Comparison of ENCODE assay signal across 1 cellular context in the genomic region with DNA sequence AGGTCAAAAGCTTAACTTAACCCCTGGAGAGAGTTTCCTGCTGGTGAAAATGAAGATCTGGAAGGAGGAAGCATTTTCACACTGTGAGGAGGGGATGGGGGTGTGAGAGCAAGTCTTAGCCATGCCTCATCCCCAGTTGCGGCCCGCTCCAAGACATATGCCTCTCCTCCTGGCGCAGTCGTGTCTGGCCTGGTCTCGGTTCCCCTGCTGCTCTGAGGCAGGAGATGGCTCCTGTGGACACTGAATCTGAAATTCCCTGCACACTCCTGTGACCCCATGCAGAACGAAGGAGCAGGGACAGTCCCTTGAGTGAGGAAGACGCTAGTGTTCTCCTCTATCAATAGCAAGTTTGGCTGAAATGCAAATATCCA.
A peak's percentile ranks its signal among the peaks of the same experiment; 100 is the strongest.
TF ChIP-seq lines count a peak whose summit lies in the region.

No MANE protein-coding gene starts in this region.

TF ChIP-seq in HepG2, 621 proteins besides CTCF, POLR2A, EP300 and RAD21:
- TF ChIP-seq HOXA3 (CRISPR knock-in tag; IDR thresholded peaks at IDR 0.05) (no peak), ZNF782 (CRISPR knock-in tag; IDR thresholded peaks at IDR 0.05; ENCODE audit: borderline replicate concordance) (no peak), ZNF674 (CRISPR knock-in tag; IDR thresholded peaks at IDR 0.05; ENCODE audit: low read depth) (no peak), NFIB (CRISPR knock-in tag; IDR thresholded peaks at IDR 0.05; ENCODE audit: borderline replicate concordance) (no peak), TMF1 (CRISPR knock-in tag; IDR thresholded peaks at IDR 0.05; ENCODE audit: low read depth) (peak; percentile 64; the same call in 1 of the 2 replicates), NAIF1 (CRISPR knock-in tag; IDR thresholded peaks at IDR 0.05; ENCODE audit: borderline replicate concordance) (no peak), ZNF724P (CRISPR knock-in tag; IDR thresholded peaks at IDR 0.05; ENCODE audit: borderline replicate concordance) (no peak), JDP2 (CRISPR knock-in tag; IDR thresholded peaks at IDR 0.05; ENCODE audit: borderline replicate concordance) (no peak), ZNF878 (CRISPR knock-in tag; IDR thresholded peaks at IDR 0.05) (0 out of 2 replicates have a peak, but pooled peaks have one; percentile 21), ZNF124 (CRISPR knock-in tag; IDR thresholded peaks at IDR 0.05) (no peak)
- TF ChIP-seq, protein P1, sequence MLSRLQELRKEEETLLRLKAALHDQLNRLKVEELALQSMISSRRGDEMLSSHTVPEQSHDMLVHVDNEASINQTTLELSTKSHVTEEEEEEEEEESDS (CRISPR knock-in tag; IDR thresholded peaks at IDR 0.05; ENCODE audit: borderline replicate concordance) = 0 out of 2 replicates have a peak, but pooled peaks have one; percentile 1
